Comparison of ENCODE assay signal across 29 cellular contexts in the genomic region with DNA sequence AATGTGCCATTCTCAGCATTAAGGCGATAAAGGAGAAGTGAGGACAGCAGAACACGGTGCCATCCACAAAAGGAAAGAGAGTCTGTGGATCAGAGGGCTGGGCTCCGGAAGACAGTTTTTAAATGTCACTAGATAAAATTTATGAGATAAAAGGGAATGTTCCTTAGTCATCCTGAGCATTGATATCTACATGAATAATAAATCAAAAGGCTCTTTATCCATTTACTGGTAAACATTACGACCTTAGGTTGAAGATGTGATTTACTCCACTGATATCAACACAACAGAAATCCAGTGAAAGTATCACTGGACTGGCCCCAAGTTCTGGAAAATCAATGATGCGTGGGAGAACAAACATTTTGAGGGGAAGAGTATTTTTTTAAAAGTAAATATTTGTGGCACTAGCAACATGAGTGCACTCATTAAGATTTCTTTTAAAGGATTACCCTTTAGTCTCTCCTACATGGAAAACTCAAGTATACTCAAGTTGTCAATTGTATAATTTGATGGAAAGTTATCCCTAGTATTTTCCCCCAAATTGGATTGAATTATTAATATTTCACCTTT.
A peak's percentile ranks its signal among the peaks of the same experiment; 100 is the strongest.
DNase-seq lines count a peak whose midpoint lies in the region; ATAC-seq, FAIRE-seq and TF ChIP-seq lines count a peak whose summit lies in the region.
"Had no signal": no experiment of that assay in that cellular context is flagged by ENCODE, and none has a peak within 500 bp of the region (broad histone marks: within the 10 kb centered on the region; RNA-seq: fewer than 3 reads in every experiment).

No MANE protein-coding gene starts in this region.

- FAIRE-seq in frontal cortex (lab: Jason Lieb, UNC), result no peak
- FAIRE-seq: H1, HTR-8/SVneo, K562, TTC549 had no signal

- no peaks in the 10 kb centered on the region for H3K4me1 Mint-ChIP-seq in immature natural killer cell
- H3K4me1 Mint-ChIP-seq: activated T-helper 17 cell treated with anti-CD3 and anti-CD28 coated beads, Interleukin-2, amount 50 U/mL, for 72 hours; stimulated activated effector memory CD8-positive, alpha-beta T cell treated with anti-CD3 and anti-CD28 coated beads, Interleukin-12 subunit alpha, Interleukin-12 subunit beta, amount 100 ng/mL, for 72 hours; T-helper 17 cell had no signal

- CTCF ChIA-PET in HEK293 (lab: Yijun Ruan, JAX), result no interaction called here

- intact Hi-C loops in right lobe of liver (cut with DNase I), result no loop called here

- TF ChIP-seq POLR2A in right lobe of liver (IDR thresholded peaks at IDR 0.05), result no peak

- in situ Hi-C loops in SK-MEL-5 (cut with HindIII; ENCODE audit: low pct_unique_long_range_greater_than_20kb, low sequenced_read_pairs), result no loop called here

- H3K36me3 ChIP-seq in HEK293 (ENCODE audit: control insufficient read depth in 2 of 2, insufficient read depth in 1 of 2, low read length in 2 of 2) (no peaks in the 10 kb centered on the region), right lobe of liver (no peaks in the 10 kb centered on the region), WERI-Rb-1 (no peaks in the 10 kb centered on the region)
- H3K36me3 ChIP-seq: heart right ventricle, transverse colon had no signal

- peak; percentile 51 to 87 (median 76) for ATAC-seq in right lobe of liver
- ATAC-seq: activated CD8-positive, alpha-beta T cell treated with anti-CD3 and anti-CD28 coated beads, Interleukin-2, amount 10 ng/mL, durations not matched to agents 7 days and 5 days; activated T-helper 17 cell treated with anti-CD3 and anti-CD28 coated beads, Interleukin-2, amount 50 U/mL, for 72 hours; heart right ventricle; K562; stimulated activated effector memory CD8-positive, alpha-beta T cell treated with anti-CD3 and anti-CD28 coated beads, Interleukin-12 subunit alpha, Interleukin-12 subunit beta, amount 100 ng/mL, for 72 hours; T-helper 17 cell had no signal

- no peak overlapping the region for H3K27ac ChIP-seq in HEK293 (ENCODE audit: extremely low read depth, low read depth, low read length)
- H3K27ac ChIP-seq in right lobe of liver, result no peak overlapping the region
- H3K27ac ChIP-seq in WERI-Rb-1, result no peak overlapping the region
- H3K27ac ChIP-seq: C4-2B, dorsolateral prefrontal cortex, heart right ventricle, transverse colon had no signal

- H3K4me3 Mint-ChIP-seq in immature natural killer cell, result no peak overlapping the region
- H3K4me3 Mint-ChIP-seq: activated CD8-positive, alpha-beta T cell treated with anti-CD3 and anti-CD28 coated beads, Interleukin-2, amount 10 ng/mL, durations not matched to agents 7 days and 5 days; activated T-helper 17 cell treated with anti-CD3 and anti-CD28 coated beads, Interleukin-2, amount 50 U/mL, for 72 hours; nephron progenitor cell; stimulated activated effector memory CD8-positive, alpha-beta T cell treated with anti-CD3 and anti-CD28 coated beads, Interleukin-12 subunit alpha, Interleukin-12 subunit beta, amount 100 ng/mL, for 72 hours; T-helper 17 cell had no signal

- no peak for TF ChIP-seq CTCF in HEK293 (tag by site-specific recombination; IDR thresholded peaks at IDR 0.05)
- no peak for TF ChIP-seq CTCF in right lobe of liver (IDR thresholded peaks at IDR 0.05)
- no peak for TF ChIP-seq CTCF in WERI-Rb-1 (IDR thresholded peaks at IDR 0.05; ENCODE audit: low read depth, low read length)

- POLR2A ChIA-PET in HEK293 (lab: Yijun Ruan, JAX), result no interaction called here

- H3K36me3 Mint-ChIP-seq in immature natural killer cell, result peaks cover 0 to 2% (median 0%) of the 10 kb centered on the region in 3 donors

- H3K27me3 ChIP-seq in right lobe of liver (no peaks in the 10 kb centered on the region), WERI-Rb-1 (ENCODE audit: insufficient read depth, low read depth, severe bottlenecking) (no peaks in the 10 kb centered on the region)
- H3K27me3 ChIP-seq: dorsolateral prefrontal cortex, heart right ventricle, transverse colon had no signal

- no peaks in the 10 kb centered on the region for H3K27me3 Mint-ChIP-seq in immature natural killer cell (ENCODE audit: low read depth in 3 of 3)
- H3K27me3 Mint-ChIP-seq: activated T-helper 17 cell treated with anti-CD3 and anti-CD28 coated beads, Interleukin-2, amount 50 U/mL, for 72 hours; T-helper 17 cell had no signal

- peaks cover 0 to 12% (median 3%) of the 10 kb centered on the region in 6 donors for H3K9me3 Mint-ChIP-seq in immature natural killer cell

- H3K9me3 ChIP-seq in HEK293 (ENCODE audit: control insufficient read depth, insufficient read depth, low read depth, low read length) (no peaks in the 10 kb centered on the region), right lobe of liver (no peaks in the 10 kb centered on the region), WERI-Rb-1 (ENCODE audit: severe bottlenecking) (no peaks in the 10 kb centered on the region)
- H3K9me3 ChIP-seq: transverse colon had no signal

- DNase-seq in DMS53 (lab: John Stamatoyannopoulos, UW) (peak; percentile 61), SK-MEL-5 (ENCODE audit: low read depth, low spot score) (peak; percentile 5), right lobe of liver (no peak), WERI-Rb-1 (no peak), frontal cortex (ENCODE audit: low spot score in 2 of 2) (no peak), immature natural killer cell (no peak)
- DNase-seq: activated CD4-positive, CD25-positive, alpha-beta regulatory T cell treated with anti-CD3 and anti-CD28 coated beads, Interleukin-2, amount 50 U/mL, for 72 hours; activated CD8-positive, alpha-beta T cell treated with anti-CD3 and anti-CD28 coated beads, Interleukin-2, amount 10 ng/mL, durations not matched to agents 7 days and 5 days; activated naive CD4-positive, alpha-beta T cell treated with anti-CD3 and anti-CD28 coated beads, Interleukin-2, amount 50 U/mL, for 16 hours; amygdala; dorsolateral prefrontal cortex; foreskin melanocyte; heart right ventricle; mammary epithelial cell; NCI-H1048; NCI-H2081; NCI-H226; nephron progenitor cell; OCI-M1; T-helper 17 cell; transverse colon had no signal

- whole genome bisulfite sequencing in right lobe of liver (ENCODE audit: insufficient coverage, low coverage, low lambda C conversion rate, missing lambda C conversion rate), result 11% methylated on average over 5 of the region's 5 CpGs

- H3K4me3 ChIP-seq in HEK293 (ENCODE audit: low read depth, low read length) (no peak overlapping the region), right lobe of liver (no peak overlapping the region), WERI-Rb-1 (ENCODE audit: low read depth, low read length) (no peak overlapping the region)
- H3K4me3 ChIP-seq: dorsolateral prefrontal cortex, heart right ventricle, K562, transverse colon had no signal

- H3K4me1 ChIP-seq in HEK293 (ENCODE audit: control insufficient read depth, insufficient read depth, low read length) (peaks cover 3% of the 10 kb centered on the region; the same call in 1 of the 2 replicates), right lobe of liver (peaks cover 0 to 12% (median 0%) of the 10 kb centered on the region in 4 donors)
- H3K4me1 ChIP-seq: transverse colon had no signal

- H3K27ac Mint-ChIP-seq in immature natural killer cell, result no peak overlapping the region
- H3K27ac Mint-ChIP-seq: activated CD8-positive, alpha-beta T cell treated with anti-CD3 and anti-CD28 coated beads, Interleukin-2, amount 10 ng/mL, durations not matched to agents 7 days and 5 days; activated T-helper 17 cell treated with anti-CD3 and anti-CD28 coated beads, Interleukin-2, amount 50 U/mL, for 72 hours; nephron progenitor cell; stimulated activated effector memory CD8-positive, alpha-beta T cell treated with anti-CD3 and anti-CD28 coated beads, Interleukin-12 subunit alpha, Interleukin-12 subunit beta, amount 100 ng/mL, for 72 hours; T-helper 17 cell had no signal

TF ChIP-seq in HEK293, 187 proteins besides CTCF, POLR2A, EP300 and RAD21:
- TF ChIP-seq ZBTB17 (tag by site-specific recombination; IDR thresholded peaks at IDR 0.05) (no peak), ZNF777 (tag by site-specific recombination; IDR thresholded peaks at IDR 0.05; ENCODE audit: borderline replicate concordance) (no peak), ZNF677 (tag by site-specific recombination; IDR thresholded peaks at IDR 0.05) (no peak), ZBTB8A (tag by site-specific recombination; IDR thresholded peaks at IDR 0.05) (no peak)
- TF ChIP-seq, protein P1, sequence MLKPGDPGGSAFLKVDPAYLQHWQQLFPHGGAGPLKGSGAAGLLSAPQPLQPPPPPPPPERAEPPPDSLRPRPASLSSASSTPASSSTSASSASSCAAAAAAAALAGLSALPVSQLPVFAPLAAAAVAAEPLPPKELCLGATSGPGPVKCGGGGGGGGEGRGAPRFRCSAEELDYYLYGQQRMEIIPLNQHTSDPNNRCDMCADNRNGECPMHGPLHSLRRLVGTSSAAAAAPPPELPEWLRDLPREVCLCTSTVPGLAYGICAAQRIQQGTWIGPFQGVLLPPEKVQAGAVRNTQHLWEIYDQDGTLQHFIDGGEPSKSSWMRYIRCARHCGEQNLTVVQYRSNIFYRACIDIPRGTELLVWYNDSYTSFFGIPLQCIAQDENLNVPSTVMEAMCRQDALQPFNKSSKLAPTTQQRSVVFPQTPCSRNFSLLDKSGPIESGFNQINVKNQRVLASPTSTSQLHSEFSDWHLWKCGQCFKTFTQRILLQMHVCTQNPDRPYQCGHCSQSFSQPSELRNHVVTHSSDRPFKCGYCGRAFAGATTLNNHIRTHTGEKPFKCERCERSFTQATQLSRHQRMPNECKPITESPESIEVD (tag by site-specific recombination; IDR thresholded peaks at IDR 0.05), result 0 out of 2 replicates have a peak, but pooled peaks have one; percentile 17

Comparison
In these comparisons a context has a peak if more than half of its experiments do, and no peak if none do; other contexts are left out.
1. DNase-seq: peak in DMS53 (single experiment) and SK-MEL-5 (single experiment); none in right lobe of liver (0 of 3), WERI-Rb-1 (single experiment), frontal cortex (0 of 2) and immature natural killer cell (0 of 3).